ENCODE assay signal across 9 cellular contexts in genomic region chr11:126920833-126921232, GRCh38.
"Had no signal": no experiment of that assay in that cellular context is flagged by ENCODE, and none has a peak within 500 bp of the region (broad histone marks: within the 10 kb centered on the region; RNA-seq: fewer than 3 reads in every experiment).

No MANE protein-coding gene starts in this region.

- H3K4me3 Mint-ChIP-seq: activated naive CD4-positive, alpha-beta T cell treated with anti-CD3 and anti-CD28 coated beads, Interleukin-2, amount 50 U/mL, for 24 hours had no signal

- H3K36me3 Mint-ChIP-seq: activated naive CD4-positive, alpha-beta T cell treated with anti-CD3 and anti-CD28 coated beads, Interleukin-2, amount 50 U/mL, for 24 hours had no signal

- ATAC-seq: activated CD4-positive, CD25-positive, alpha-beta regulatory T cell treated with anti-CD3 and anti-CD28 coated beads, Interleukin-2, amount 50 U/mL, for 24 hours; stimulated activated naive CD8-positive, alpha-beta T cell treated with anti-CD3 and anti-CD28 coated beads, Interleukin-15, Interleukin-2, amounts not matched to agents 100 U/mL and 50 U/mL, for 24 hours had no signal

- H3K9me3 ChIP-seq: upper lobe of left lung had no signal

- H3K4me3 ChIP-seq: upper lobe of left lung had no signal

- H3K9me3 Mint-ChIP-seq: activated naive CD4-positive, alpha-beta T cell treated with anti-CD3 and anti-CD28 coated beads, Interleukin-2, amount 50 U/mL, for 24 hours had no signal

- H3K27ac Mint-ChIP-seq: activated naive CD4-positive, alpha-beta T cell treated with anti-CD3 and anti-CD28 coated beads, Interleukin-2, amount 50 U/mL, for 24 hours had no signal

- H3K36me3 ChIP-seq: upper lobe of left lung had no signal

- H3K4me1 ChIP-seq: upper lobe of left lung had no signal

- H3K4me1 Mint-ChIP-seq: activated naive CD4-positive, alpha-beta T cell treated with anti-CD3 and anti-CD28 coated beads, Interleukin-2, amount 50 U/mL, for 24 hours had no signal

- H3K27me3 ChIP-seq: upper lobe of left lung had no signal

- H3K27ac ChIP-seq: upper lobe of left lung had no signal

- DNase-seq: activated T-cell treated with anti-CD3 and anti-CD28 coated beads, Interleukin-2, amount 50 U/mL, for 1 hour; central memory CD4-positive, alpha-beta T cell; hippocampal formation; kidney glomerular epithelial cell; stimulated activated CD4-positive, alpha-beta T cell treated with anti-CD3 and anti-CD28 coated beads, Interleukin-2, amount 100 ng/mL, for 48 hours; stimulated activated naive CD8-positive, alpha-beta T cell treated with anti-CD3 and anti-CD28 coated beads, Interleukin-15, Interleukin-2, amounts not matched to agents 100 U/mL and 50 U/mL, for 24 hours; upper lobe of left lung had no signal
